In genomic region chr1:1827456-1827855, GRCh38 we compare ENCODE assay signal across 20 cellular contexts. TPM values are rescaled to one million over a fixed set of nuclear protein-coding genes. Genes with fewer than 3 reads are reported as not detected.
DNase-seq lines count a peak whose midpoint lies in the region; ATAC-seq and TF ChIP-seq lines count a peak whose summit lies in the region.
"Had no signal": no experiment of that assay in that cellular context is flagged by ENCODE, and none has a peak within 500 bp of the region (broad histone marks: within the 10 kb centered on the region; RNA-seq: fewer than 3 reads in every experiment).

No MANE protein-coding gene starts in this region.

- peaks cover 100% of the 10 kb centered on the region for H3K79me2 ChIP-seq in SK-N-SH (ENCODE audit: insufficient read depth)

- no peak overlapping the region for H3K56ac ChIP-seq in IMR-90 (ENCODE audit: extremely low read depth, insufficient read depth, low read length)

- H3K23ac ChIP-seq in IMR-90 (ENCODE audit: low read depth, low read length), result no peak overlapping the region

- H4K20me1 ChIP-seq in SK-N-SH (ENCODE audit: insufficient read depth), result peaks cover 93% of the 10 kb centered on the region
- peaks cover 74% of the 10 kb centered on the region for H4K20me1 ChIP-seq in IMR-90 (ENCODE audit: insufficient read depth, low read length)

- no peak overlapping the region for H4K5ac ChIP-seq in IMR-90 (ENCODE audit: low read depth, low read length)

- H3K27me3 ChIP-seq in SK-N-SH (ENCODE audit: insufficient read depth) (no peaks in the 10 kb centered on the region), IMR-90 (ENCODE audit: control insufficient read depth, insufficient read depth, low read length) (no peaks in the 10 kb centered on the region), foreskin keratinocyte (no peaks in the 10 kb centered on the region)
- H3K27me3 ChIP-seq: body of pancreas had no signal

- TF ChIP-seq POLR2A in IMR-90 (IDR thresholded peaks at IDR 0.05; ENCODE audit: low read depth, low read length), result no peak

- peaks cover 7% of the 10 kb centered on the region; the same call in 1 of the 2 replicates for H3K9me1 ChIP-seq in IMR-90 (ENCODE audit: insufficient read depth, low read length)

- H2BK20ac ChIP-seq in IMR-90 (ENCODE audit: low read depth, low read length), result no peak overlapping the region

- no peak for TF ChIP-seq CTCF in SK-N-SH (IDR thresholded peaks at IDR 0.05)
- TF ChIP-seq CTCF in IMR-90 (conservative IDR thresholded peaks at IDR 0.05; ENCODE audit: low read depth, low read length), result no peak
- TF ChIP-seq CTCF in epithelial cell of esophagus (IDR thresholded peaks at IDR 0.05; ENCODE audit: insufficient read depth, low read depth, low read length, missing control alignments), result no peak
- no peak for TF ChIP-seq CTCF in foreskin keratinocyte (conservative IDR thresholded peaks at IDR 0.05)

- DNase-seq in SK-N-SH (no peak), IMR-90 (no peak), epithelial cell of esophagus (ENCODE audit: low read depth) (peak; percentile 27), foreskin keratinocyte (no peak), SKM-1 (lab: John Stamatoyannopoulos, UW; ENCODE audit: unreplicated experiment) (no peak)
- no peak for DNase-seq in stimulated activated effector memory CD8-positive, alpha-beta T cell treated with anti-CD3 and anti-CD28 coated beads, Interleukin-12 subunit alpha, Interleukin-12 subunit beta, amount 100 ng/mL, for 72 hours (ENCODE audit: low spot score in 2 of 2)
- DNase-seq: 8988T; activated CD4-positive, alpha-beta T cell treated with anti-CD3 and anti-CD28 coated beads, Interleukin-2, amount 50 U/mL, for 48 hours; body of pancreas; effector CD8-positive, alpha-beta T cell; GF-D8; NCI-H2171 treated with DMSO at 0.1 percent for 48 hours; NK-92 treated with Interleukin-12 subunit alpha and Interleukin-12 subunit beta, amount 100 ng/mL, for 24 hours; small intestine; T-helper 9 cell had no signal

- H3K4me2 ChIP-seq in SK-N-SH, result no peak overlapping the region
- peak overlapping the region; percentile 36 for H3K4me2 ChIP-seq in IMR-90 (ENCODE audit: low read depth, low read length)
- H3K4me2 ChIP-seq: KMS-11 had no signal

- CTCF ChIA-PET in SK-N-SH (lab: Yijun Ruan, JAX), result interaction anchor here (0.8 to 2.6 kb wide), 4 partner anchors 14 to 81 kb away, joined by 3 to 12 read pairs (median 6); no protein-coding TSS in a partner anchor
- CTCF ChIA-PET in IMR-90 (lab: Yijun Ruan, JAX), result no interaction called here

- dilution Hi-C loops in IMR-90 (cut with HindIII; ENCODE audit: low sequenced_read_pairs, unreplicated experiment), result loop anchor here (10.0 kb wide), 1 partner anchor 57 kb away; no protein-coding TSS in a partner anchor

- WGBS in SK-N-SH (ENCODE audit: low lambda C conversion rate), result 84% methylated on average over 5 of the region's 5 CpGs
- no CpG with 5 or more reads among the region's 5 CpGs for WGBS in IMR-90 (ENCODE audit: extremely low coverage in 2 of 2, insufficient read length in 1 of 2), 2 experiments

- no peak overlapping the region for H2AFZ ChIP-seq in SK-N-SH (ENCODE audit: low read depth)
- no peak overlapping the region for H2AFZ ChIP-seq in IMR-90 (replicated peaks; ENCODE audit: low read length, poor library complexity)

- peaks cover 16% of the 10 kb centered on the region for H3F3A ChIP-seq in SK-N-SH (replicated peaks; ENCODE audit: insufficient read depth)

- no peaks in the 10 kb centered on the region for H3K9me2 ChIP-seq in SK-N-SH

- no peak overlapping the region for H3K9ac ChIP-seq in SK-N-SH
- no peak overlapping the region for H3K9ac ChIP-seq in IMR-90 (ENCODE audit: low read depth, low read length)
- H3K9ac ChIP-seq: KMS-11 had no signal

- peak overlapping the region; percentile 25 for H3K4me3 Mint-ChIP-seq in stimulated activated effector memory CD8-positive, alpha-beta T cell treated with anti-CD3 and anti-CD28 coated beads, Interleukin-12 subunit alpha, Interleukin-12 subunit beta, amount 100 ng/mL, for 72 hours
- H3K4me3 Mint-ChIP-seq: stimulated activated naive CD8-positive, alpha-beta T cell treated with anti-CD3 and anti-CD28 coated beads, Interleukin-15, Interleukin-2, amounts not matched to agents 100 ng/mL and 50 ng/mL, for 24 hours had no signal

- H3K4me1 ChIP-seq in SK-N-SH (ENCODE audit: control insufficient read depth in 1 of 2, insufficient read depth in 2 of 2, low read depth in 1 of 2, low read length in 1 of 2) (peaks cover 7 to 15% of the 10 kb centered on the region in 2 experiments; a peak in 2 of 4 replicates), IMR-90 (ENCODE audit: control insufficient read depth, insufficient read depth, low read length) (peaks cover 10% of the 10 kb centered on the region), foreskin keratinocyte (peaks cover 16% of the 10 kb centered on the region)

- no peak overlapping the region for H2AK9ac ChIP-seq in IMR-90 (replicated peaks; ENCODE audit: low read depth, low read length, poor library complexity)

- H2BK15ac ChIP-seq in IMR-90 (ENCODE audit: low read depth, low read length), result no peak overlapping the region

- H3K4ac ChIP-seq in IMR-90 (ENCODE audit: low read depth, low read length), result no peak overlapping the region

- peak overlapping the region in 1 of 2 experiments; percentile 4; a peak in 1 of 4 replicates for H3K27ac ChIP-seq in SK-N-SH (ENCODE audit: low read depth in 2 of 2, low read length in 1 of 2)
- peak overlapping the region; percentile 0; the same call in 1 of the 2 replicates for H3K27ac ChIP-seq in IMR-90 (ENCODE audit: insufficient read depth, low read length)
- H3K27ac ChIP-seq in foreskin keratinocyte, result no peak overlapping the region
- H3K27ac ChIP-seq: body of pancreas, KMS-11 had no signal

- no peak overlapping the region for H4K91ac ChIP-seq in IMR-90 (ENCODE audit: insufficient read depth, low read depth, low read length)

- intact Hi-C loops in IMR-90 (cut with micrococcal nuclease), result loop anchor here (5.0 kb wide), 2 partner anchors 40 to 60 kb away; no protein-coding TSS in a partner anchor

- H2AK5ac ChIP-seq in IMR-90 (ENCODE audit: low read depth, low read length), result no peak overlapping the region

- H2BK120ac ChIP-seq in IMR-90 (ENCODE audit: low read depth, low read length), result no peak overlapping the region

- H3K14ac ChIP-seq in IMR-90 (replicated peaks; ENCODE audit: low read depth, low read length), result 0 out of 2 replicates have a peak overlapping the region, but pooled peaks have one; percentile 44

- no peak overlapping the region for H3K18ac ChIP-seq in IMR-90 (ENCODE audit: low read depth, low read length)

- no peak for TF ChIP-seq EP300 in SK-N-SH (IDR thresholded peaks at IDR 0.05; ENCODE audit: borderline replicate concordance in 1 of 2, low read depth in 1 of 2, low read length in 1 of 2)

- H3K9me3 ChIP-seq in SK-N-SH, result no peaks in the 10 kb centered on the region
- no peaks in the 10 kb centered on the region for H3K9me3 ChIP-seq in IMR-90 (ENCODE audit: control insufficient read depth, insufficient read depth, low read length)
- H3K9me3 ChIP-seq: body of pancreas had no signal

- no peak overlapping the region for H3K4me3 ChIP-seq in SK-N-SH (ENCODE audit: low read depth in 2 of 2, low read length in 1 of 2)
- H3K4me3 ChIP-seq in IMR-90 (ENCODE audit: insufficient read depth, low read depth, low read length), result no peak overlapping the region
- no peak overlapping the region for H3K4me3 ChIP-seq in epithelial cell of esophagus (ENCODE audit: low read length)
- H3K4me3 ChIP-seq: body of pancreas had no signal

- peak overlapping the region in 1 of 2 experiments; percentile 9; a peak in 1 of 4 replicates for H4K8ac ChIP-seq in IMR-90 (ENCODE audit: low read depth in 2 of 2, low read length in 2 of 2)

- H3K36me3 ChIP-seq in SK-N-SH (replicated peaks in 1 of 2; ENCODE audit: control insufficient read depth in 1 of 2, insufficient read depth in 2 of 2, low read length in 1 of 2) (peaks cover 18 to 34% of the 10 kb centered on the region in 2 experiments), IMR-90 (ENCODE audit: control insufficient read depth, insufficient read depth, low read length) (peaks cover 25% of the 10 kb centered on the region)

- TF ChIP-seq RAD21 in SK-N-SH (IDR thresholded peaks at IDR 0.05; ENCODE audit: low read length), result no peak
- TF ChIP-seq RAD21 in IMR-90 (IDR thresholded peaks at IDR 0.05; ENCODE audit: low read length), result no peak

- H2BK5ac ChIP-seq in IMR-90 (ENCODE audit: low read depth, low read length, poor library complexity, severe bottlenecking), result no peak overlapping the region

- peaks cover 0 to 51% of the 10 kb centered on the region in 2 experiments; a peak in 2 of 4 replicates for H3K79me1 ChIP-seq in IMR-90 (ENCODE audit: low read depth in 1 of 2, low read length in 2 of 2)

- no peak overlapping the region for H3K27ac Mint-ChIP-seq in stimulated activated effector memory CD8-positive, alpha-beta T cell treated with anti-CD3 and anti-CD28 coated beads, Interleukin-12 subunit alpha, Interleukin-12 subunit beta, amount 100 ng/mL, for 72 hours
- H3K27ac Mint-ChIP-seq: stimulated activated naive CD8-positive, alpha-beta T cell treated with anti-CD3 and anti-CD28 coated beads, Interleukin-15, Interleukin-2, amounts not matched to agents 100 ng/mL and 50 ng/mL, for 24 hours had no signal

- no TSS peak for BruUV-seq in IMR-90 (replicated peaks; lab: Mats Ljungman, UMichigan)

- H3K4me1 Mint-ChIP-seq in stimulated activated effector memory CD8-positive, alpha-beta T cell treated with anti-CD3 and anti-CD28 coated beads, Interleukin-12 subunit alpha, Interleukin-12 subunit beta, amount 100 ng/mL, for 72 hours, result peaks cover 50% of the 10 kb centered on the region

- no peaks in the 10 kb centered on the region for H3K9me3 Mint-ChIP-seq in stimulated activated effector memory CD8-positive, alpha-beta T cell treated with anti-CD3 and anti-CD28 coated beads, Interleukin-12 subunit alpha, Interleukin-12 subunit beta, amount 100 ng/mL, for 72 hours
- H3K9me3 Mint-ChIP-seq: stimulated activated naive CD8-positive, alpha-beta T cell treated with anti-CD3 and anti-CD28 coated beads, Interleukin-15, Interleukin-2, amounts not matched to agents 100 ng/mL and 50 ng/mL, for 24 hours had no signal

- in situ Hi-C loops in IMR-90 (cut with MboI; ENCODE audit: low sequenced_read_pairs), result no loop called here

- H3K36me3 Mint-ChIP-seq in stimulated activated effector memory CD8-positive, alpha-beta T cell treated with anti-CD3 and anti-CD28 coated beads, Interleukin-12 subunit alpha, Interleukin-12 subunit beta, amount 100 ng/mL, for 72 hours, result peaks cover 88% of the 10 kb centered on the region

- ATAC-seq in SK-N-SH treated with all-trans-retinoic acid at 6 μM for 48 hours (peak; percentile 25), IMR-90 (ENCODE audit: low read depth) (peak; percentile 38), HG03469 (IDR thresholded peaks at IDR 0.05; ENCODE audit: unreplicated experiment) (no peak), foreskin keratinocyte (no peak)
- ATAC-seq in stimulated activated effector memory CD8-positive, alpha-beta T cell treated with anti-CD3 and anti-CD28 coated beads, Interleukin-12 subunit alpha, Interleukin-12 subunit beta, amount 100 ng/mL, for 72 hours, result no peak
- ATAC-seq: body of pancreas, Right ventricle myocardium inferior had no signal

- POLR2A ChIA-PET in SK-N-SH (lab: Yijun Ruan, JAX) (interaction anchor here (0.6 kb wide), 1 partner anchor 41 kb away, joined by 4 read pairs; no protein-coding TSS in a partner anchor), IMR-90 (lab: Charles Lee; ENCODE audit: unreplicated experiment) (no interaction called here)

RNA-seq across cellular contexts. Expression of gene NADK, which starts 49.2 kb away (rescaled TPM):
- 66.2 and 70.4 TPM in 2 replicates for polyA plus RNA-seq in SK-N-SH (2012; rRNA removed)
- 31.7 and 41.3 TPM in 2 replicates for polyA plus RNA-seq in SK-N-SH (2012; cell fraction: cytosol; rRNA removed)
- polyA plus RNA-seq in SK-N-SH (2012; cell fraction: nucleus; rRNA removed), result 171 and 178 TPM in 2 replicates
- 12.5 and 13.6 TPM in 2 replicates for total RNA-seq in IMR-90 (2012; rRNA removed)
- polyA plus RNA-seq in IMR-90 (2012; rRNA removed), result 56.1 and 57.5 TPM in 2 replicates
- polyA plus RNA-seq in IMR-90 (2012; cell fraction: cytosol; rRNA removed), result 34.3 and 43.7 TPM in 2 replicates
- polyA plus RNA-seq in IMR-90 (2012; cell fraction: nucleus; rRNA removed; ENCODE audit: low replicate concordance), result 99.9 and 143 TPM in 2 replicates
- total RNA-seq in foreskin keratinocyte, result 50.8 and 56.3 TPM in 2 replicates
- 35.1 and 42.0 TPM in 2 replicates for polyA plus RNA-seq in foreskin keratinocyte

Comparison
In these comparisons a context has a peak if more than half of its experiments do, and no peak if none do; other contexts are left out.
1. ATAC-seq: peak in SK-N-SH treated with all-trans-retinoic acid at 6 μM for 48 hours (single experiment) and IMR-90 (single experiment); none in stimulated activated effector memory CD8-positive, alpha-beta T cell treated with anti-CD3 and anti-CD28 coated beads, Interleukin-12 subunit alpha, Interleukin-12 subunit beta, amount 100 ng/mL, for 72 hours (single experiment), HG03469 (single experiment) and foreskin keratinocyte (single experiment).